21 cellular contexts compared by ENCODE assay signal in the genomic region with DNA sequence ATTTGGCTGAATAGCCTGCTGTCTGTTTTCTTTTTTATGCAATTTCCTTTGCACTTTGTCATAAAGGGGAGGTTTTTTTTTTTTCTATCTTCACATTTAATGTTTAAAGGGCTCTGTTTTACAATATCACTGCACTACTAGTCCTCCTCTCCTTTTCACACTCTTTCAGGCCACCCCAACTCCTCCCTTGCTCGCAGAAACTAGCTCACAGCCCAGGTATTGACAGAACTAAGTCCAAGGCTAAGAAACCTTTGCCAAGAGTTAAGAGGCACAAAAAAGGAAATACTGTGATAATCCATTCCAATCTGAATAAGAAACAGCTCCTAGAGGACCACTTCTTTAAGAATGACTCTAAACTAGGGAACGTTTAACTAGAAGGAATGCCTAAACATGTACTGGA. TPM values are rescaled to one million over a fixed set of nuclear protein-coding genes. Genes with fewer than 3 reads are reported as not detected.
A peak's percentile ranks its signal among the peaks of the same experiment; 100 is the strongest.
DNase-seq lines count a peak whose midpoint lies in the region; FAIRE-seq and TF ChIP-seq lines count a peak whose summit lies in the region.
"Had no signal": no experiment of that assay in that cellular context is flagged by ENCODE, and none has a peak within 500 bp of the region (broad histone marks: within the 10 kb centered on the region; RNA-seq: fewer than 3 reads in every experiment).

No MANE protein-coding gene starts in this region.

- peaks cover 42% of the 10 kb centered on the region for H3K27me3 Mint-ChIP-seq in activated CD4-positive, alpha-beta memory T cell treated with anti-CD3 and anti-CD28 coated beads, Interleukin-2, amount 10 ng/mL, durations not matched to agents 7 days and 5 days

- H3K4me3 ChIP-seq in ACC112 (ENCODE audit: low read depth, low read length) (peak overlapping the region; percentile 78; the same call in 1 of the 2 replicates), adipocyte (ENCODE audit: low read length) (peak overlapping the region; percentile 83), iPS-18a (ENCODE audit: low read length) (peak overlapping the region; percentile 76), ovary (peak overlapping the region; percentile 44)
- H3K4me3 ChIP-seq: A549; BLaER1 treated with 17β-estradiol and CSF1 and Interleukin-3, amounts not matched to agents 10 nM and 100 nM had no signal

- H3K36me3 ChIP-seq in ACC112 (ENCODE audit: insufficient read depth, low read length) (no peaks in the 10 kb centered on the region), adipocyte (ENCODE audit: control insufficient read depth, insufficient read depth, low read length, severe bottlenecking) (no peaks in the 10 kb centered on the region), iPS-18a (ENCODE audit: control insufficient read depth, low read depth, low read length) (no peaks in the 10 kb centered on the region), ovary (no peaks in the 10 kb centered on the region)
- H3K36me3 ChIP-seq: BLaER1 treated with 17β-estradiol and CSF1 and Interleukin-3, amounts not matched to agents 10 nM and 100 nM; tibial nerve had no signal

- POLR2A ChIA-PET in activated CD4-positive, alpha-beta memory T cell treated with anti-CD3 and anti-CD28 coated beads, Interleukin-2, amount 10 ng/mL, durations not matched to agents 7 days and 5 days (lab: Charles Lee) = no interaction called here

- H3K79me2 ChIP-seq in ACC112 (ENCODE audit: control insufficient read depth, insufficient read depth, low read length, unreplicated experiment) = no peaks in the 10 kb centered on the region

- H3K27me3 ChIP-seq in ACC112 (ENCODE audit: insufficient read depth, low read length) = peaks cover 79% of the 10 kb centered on the region
- H3K27me3 ChIP-seq in adipocyte (replicated peaks; ENCODE audit: control insufficient read depth, insufficient read depth, low read length) = peaks cover 41% of the 10 kb centered on the region
- H3K27me3 ChIP-seq in iPS-18a (ENCODE audit: control insufficient read depth, insufficient read depth, low read length) = peaks cover 53% of the 10 kb centered on the region
- no peaks in the 10 kb centered on the region for H3K27me3 ChIP-seq in ovary

- 38 to 57% (median 45%) methylated on average over 2 of the region's 2 CpGs for WGBS in ovary, 3 donors

- intact Hi-C loops in ovary (cut with DNase I) = no loop called here

- H3K9ac ChIP-seq in adipocyte (ENCODE audit: low read length) = no peak overlapping the region
- H3K9ac ChIP-seq in iPS-18a (ENCODE audit: low read length) = peak overlapping the region; percentile 18
- H3K9ac ChIP-seq: BLaER1 treated with 17β-estradiol and CSF1 and Interleukin-3, amounts not matched to agents 10 nM and 100 nM had no signal

- peaks cover 3% of the 10 kb centered on the region for H3K4me1 Mint-ChIP-seq in activated CD4-positive, alpha-beta memory T cell treated with anti-CD3 and anti-CD28 coated beads, Interleukin-2, amount 10 ng/mL, durations not matched to agents 7 days and 5 days
- H3K4me1 Mint-ChIP-seq: activated CD4-positive, alpha-beta T cell treated with anti-CD3 and anti-CD28 coated beads, Interleukin-2, amount 10 ng/mL, durations not matched to agents 24 days and 14 days had no signal

- no peak for TF ChIP-seq EP300 in ovary (IDR thresholded peaks at IDR 0.05)

- H3K9me3 ChIP-seq in adipocyte (ENCODE audit: control insufficient read depth, low read length) (no peaks in the 10 kb centered on the region), iPS-18a (ENCODE audit: control insufficient read depth, low read depth, low read length) (no peaks in the 10 kb centered on the region), ovary (no peaks in the 10 kb centered on the region)
- H3K9me3 ChIP-seq: A549, tibial nerve had no signal

- H3K27ac ChIP-seq in ACC112 (ENCODE audit: low read depth, low read length) = no peak overlapping the region
- no peak overlapping the region for H3K27ac ChIP-seq in iPS-18a (ENCODE audit: low read length)
- H3K27ac ChIP-seq in ovary = no peak overlapping the region
- H3K27ac ChIP-seq: A549; BLaER1 treated with 17β-estradiol and CSF1 and Interleukin-3, amounts not matched to agents 10 nM and 100 nM; foreskin keratinocyte; RWPE1 had no signal

- H3K4me1 ChIP-seq in ACC112 (ENCODE audit: control insufficient read depth, insufficient read depth, low read length, unreplicated experiment) (no peaks in the 10 kb centered on the region), adipocyte (ENCODE audit: control insufficient read depth, insufficient read depth, low read length) (peaks cover 18% of the 10 kb centered on the region), iPS-18a (ENCODE audit: control insufficient read depth, low read depth, low read length) (peaks cover 24% of the 10 kb centered on the region), ovary (ENCODE audit: insufficient read depth) (no peaks in the 10 kb centered on the region)
- H3K4me1 ChIP-seq: A549, foreskin keratinocyte had no signal

- CTCF ChIA-PET in activated CD4-positive, alpha-beta memory T cell treated with anti-CD3 and anti-CD28 coated beads, Interleukin-2, amount 10 ng/mL, durations not matched to agents 7 days and 5 days (lab: Charles Lee) = no interaction called here

- no peaks in the 10 kb centered on the region for H3K36me3 Mint-ChIP-seq in activated CD4-positive, alpha-beta memory T cell treated with anti-CD3 and anti-CD28 coated beads, Interleukin-2, amount 10 ng/mL, durations not matched to agents 7 days and 5 days (ENCODE audit: low read depth)

- DNase-seq in adipocyte (ENCODE audit: low read depth) (no peak), ovary (no peak), GM12891 (ENCODE audit: insufficient read length, low spot score) (no peak), NCI-H1436 treated with DMSO at 0.1 percent for 48 hours (lab: John Stamatoyannopoulos, UW) (no peak), D341Med (ENCODE audit: low spot score) (no peak)
- no peak for DNase-seq in activated CD4-positive, alpha-beta memory T cell treated with anti-CD3 and anti-CD28 coated beads, Interleukin-2, amount 10 ng/mL, durations not matched to agents 7 days and 5 days
- DNase-seq: activated CD4-positive, alpha-beta T cell treated with anti-CD3 and anti-CD28 coated beads, Interleukin-2, amount 10 ng/mL, durations not matched to agents 24 days and 14 days; activated CD8-positive, alpha-beta memory T cell treated with anti-CD3 and anti-CD28 coated beads, Interleukin-2, amount 50 U/mL, for 48 hours; activated gamma-delta T cell treated with Interleukin-2 at 50 U/mL for 16 hours; foreskin keratinocyte; left ventricle myocardium superior; NCI-H187; SW 1271 had no signal

- TF ChIP-seq CTCF in ovary (IDR thresholded peaks at IDR 0.05) = no peak

- no peak overlapping the region for H2AFZ ChIP-seq in ACC112 (ENCODE audit: low read length, unreplicated experiment)

- no peaks in the 10 kb centered on the region for H3K9me3 Mint-ChIP-seq in activated CD4-positive, alpha-beta memory T cell treated with anti-CD3 and anti-CD28 coated beads, Interleukin-2, amount 10 ng/mL, durations not matched to agents 7 days and 5 days
- H3K9me3 Mint-ChIP-seq: activated CD4-positive, alpha-beta T cell treated with anti-CD3 and anti-CD28 coated beads, Interleukin-2, amount 10 ng/mL, durations not matched to agents 24 days and 14 days had no signal

- H3K4me3 Mint-ChIP-seq in activated CD4-positive, alpha-beta memory T cell treated with anti-CD3 and anti-CD28 coated beads, Interleukin-2, amount 10 ng/mL, durations not matched to agents 7 days and 5 days = no peak overlapping the region
- H3K4me3 Mint-ChIP-seq: activated CD4-positive, alpha-beta T cell treated with anti-CD3 and anti-CD28 coated beads, Interleukin-2, amount 10 ng/mL, durations not matched to agents 24 days and 14 days had no signal

- no peak for FAIRE-seq in GM12891 (lab: Jason Lieb, UNC)
- FAIRE-seq: A549, endometrium had no signal

- no peak overlapping the region for H3K27ac Mint-ChIP-seq in activated CD4-positive, alpha-beta memory T cell treated with anti-CD3 and anti-CD28 coated beads, Interleukin-2, amount 10 ng/mL, durations not matched to agents 7 days and 5 days
- H3K27ac Mint-ChIP-seq: activated CD4-positive, alpha-beta T cell treated with anti-CD3 and anti-CD28 coated beads, Interleukin-2, amount 10 ng/mL, durations not matched to agents 24 days and 14 days had no signal

- TF ChIP-seq POLR2A in ovary (IDR thresholded peaks at IDR 0.05) (no peak), GM12891 (IDR thresholded peaks at IDR 0.05; ENCODE audit: low read depth, low read length) (no peak)

TF ChIP-seq in GM12891, 5 proteins besides CTCF, POLR2A, EP300 and RAD21:
- no peak for TF ChIP-seq PAX5 (IDR thresholded peaks at IDR 0.05; ENCODE audit: insufficient read depth, low read length, severe bottlenecking)
- no peak for TF ChIP-seq TAF1 (IDR thresholded peaks at IDR 0.05; ENCODE audit: low read depth, low read length)
- no peak for TF ChIP-seq SPI1 (IDR thresholded peaks at IDR 0.05; ENCODE audit: low read depth, low read length)
- no peak for TF ChIP-seq POU2F2 (IDR thresholded peaks at IDR 0.05; ENCODE audit: low read depth, low read length)

RNA-seq across cellular contexts. Expression of a gene that starts 1.1 kb away (rescaled TPM):
- 10 to 100 TPM in 6 of 7 donors, 1 to 10 TPM in 1; 8.5 to 24.0 (median 17.5) TPM for total RNA-seq in ovary
- 1 to 10 TPM; 7.2 to 8.7 TPM for polyA plus RNA-seq in ovary
- not detected for polyA plus RNA-seq in GM12891 (2012; ENCODE audit: low read depth, missing spikeins)
- total RNA-seq in activated CD4-positive, alpha-beta memory T cell treated with anti-CD3 and anti-CD28 coated beads, Interleukin-2, amount 10 ng/mL, durations not matched to agents 7 days and 5 days = not detected
- total RNA-seq: activated CD4-positive, alpha-beta T cell treated with anti-CD3 and anti-CD28 coated beads, Interleukin-2, amount 10 ng/mL, durations not matched to agents 24 days and 14 days; foreskin keratinocyte; M059J had no signal
- polyA plus RNA-seq: A549, foreskin keratinocyte had no signal

Comparison
In these comparisons a context has a peak if more than half of its experiments do, and no peak if none do; other contexts are left out.
1. RNA of a gene that starts 1.1 kb away (total RNA-seq): 8.5 to 24.0 TPM in ovary; not detected in activated CD4-positive, alpha-beta memory T cell treated with anti-CD3 and anti-CD28 coated beads, Interleukin-2, amount 10 ng/mL, durations not matched to agents 7 days and 5 days; every median in the first group is over 4 times any median in the second.
2. Peak in every context shown above with its lines, with median percentiles within 50 percentile points of each other: H3K4me3 ChIP-seq.